31 cellular contexts compared by ENCODE assay signal in genomic region chr1:30656171-30656940, GRCh38.
"Had no signal": no experiment of that assay in that cellular context is flagged by ENCODE, and none has a peak within 500 bp of the region (broad histone marks: within the 10 kb centered on the region; RNA-seq: fewer than 3 reads in every experiment).

No MANE protein-coding gene starts in this region.

- H3K27ac Mint-ChIP-seq: activated CD4-positive, alpha-beta memory T cell treated with anti-CD3 and anti-CD28 coated beads, Interleukin-2, amount 10 ng/mL, durations not matched to agents 7 days and 5 days; activated CD4-positive, alpha-beta T cell treated with anti-CD3 and anti-CD28 coated beads, Interleukin-2, amount 10 ng/mL, durations not matched to agents 7 days and 5 days; activated naive CD4-positive, alpha-beta T cell treated with anti-CD3 and anti-CD28 coated beads, Interleukin-2, amount 50 U/mL, for 72 hours; activated T-helper 2 cell treated with anti-CD3 and anti-CD28 coated beads, Interferon-gamma antibody, Interleukin-2, Interleukin-4, amounts not matched to agents 10 μg/mL and 5 μg/mL and 100 μg/mL, durations not matched to agents 14 hours and 24 hours and 36 hours; natural killer cell treated with Interleukin-12 subunit alpha and Interleukin-12 subunit beta and Interleukin-15 and Interleukin-18, amount 100 ng/mL, for 72 hours; progenitor cell of endocrine pancreas; stimulated activated memory B cell treated with anti-CD40 and anti-IgM and Interleukin-4, amounts not matched to agents 10 μg/mL and 1 μg/mL and 100 μg/mL, for 72 hours; T-helper 17 cell had no signal

- H3K4me3 Mint-ChIP-seq: activated CD4-positive, alpha-beta memory T cell treated with anti-CD3 and anti-CD28 coated beads, Interleukin-2, amount 10 ng/mL, durations not matched to agents 7 days and 5 days; activated CD4-positive, alpha-beta T cell treated with anti-CD3 and anti-CD28 coated beads, Interleukin-2, amount 10 ng/mL, durations not matched to agents 7 days and 5 days; natural killer cell treated with Interleukin-12 subunit alpha and Interleukin-12 subunit beta and Interleukin-15 and Interleukin-18, amount 100 ng/mL, for 72 hours; stimulated activated memory B cell treated with anti-CD40 and anti-IgM and Interleukin-4, amounts not matched to agents 10 μg/mL and 1 μg/mL and 100 μg/mL, for 72 hours; stimulated activated naive CD8-positive, alpha-beta T cell treated with anti-CD3 and anti-CD28 coated beads, Interleukin-15, amount 100 ng/mL, for 72 hours; T-helper 17 cell had no signal

- FAIRE-seq: endometrium, frontal cortex, islet of Langerhans had no signal

- ATAC-seq: body of pancreas; left colon; lower lobe of right lung; sciatic nerve; SK-N-SH treated with all-trans-retinoic acid at 6 μM for 48 hours; stimulated activated memory B cell treated with anti-CD40 and anti-IgM and Interleukin-4, amounts not matched to agents 10 μg/mL and 1 μg/mL and 100 μg/mL, for 72 hours; stimulated activated naive CD8-positive, alpha-beta T cell treated with anti-CD3 and anti-CD28 coated beads, Interleukin-15, amount 100 ng/mL, for 72 hours; T-helper 17 cell had no signal

- H3K27me3 Mint-ChIP-seq: activated CD4-positive, alpha-beta memory T cell treated with anti-CD3 and anti-CD28 coated beads, Interleukin-2, amount 10 ng/mL, durations not matched to agents 7 days and 5 days; activated CD4-positive, alpha-beta T cell treated with anti-CD3 and anti-CD28 coated beads, Interleukin-2, amount 10 ng/mL, durations not matched to agents 7 days and 5 days; progenitor cell of endocrine pancreas had no signal

- H3K4me1 Mint-ChIP-seq: activated CD4-positive, alpha-beta memory T cell treated with anti-CD3 and anti-CD28 coated beads, Interleukin-2, amount 10 ng/mL, durations not matched to agents 7 days and 5 days; activated CD4-positive, alpha-beta T cell treated with anti-CD3 and anti-CD28 coated beads, Interleukin-2, amount 10 ng/mL, durations not matched to agents 7 days and 5 days; stimulated activated memory B cell treated with anti-CD40 and anti-IgM and Interleukin-4, amounts not matched to agents 10 μg/mL and 1 μg/mL and 100 μg/mL, for 72 hours; T-helper 17 cell had no signal

- H3K36me3 Mint-ChIP-seq: activated naive CD4-positive, alpha-beta T cell treated with anti-CD3 and anti-CD28 coated beads, Interleukin-2, amount 50 U/mL, for 72 hours; natural killer cell treated with Interleukin-12 subunit alpha and Interleukin-12 subunit beta and Interleukin-15 and Interleukin-18, amount 100 ng/mL, for 72 hours; stimulated activated memory B cell treated with anti-CD40 and anti-IgM and Interleukin-4, amounts not matched to agents 10 μg/mL and 1 μg/mL and 100 μg/mL, for 72 hours had no signal

- DNase-seq: activated CD4-positive, alpha-beta memory T cell treated with anti-CD3 and anti-CD28 coated beads, Interleukin-2, amount 10 ng/mL, durations not matched to agents 7 days and 5 days; activated CD4-positive, alpha-beta T cell treated with anti-CD3 and anti-CD28 coated beads for 1 hour; activated CD4-positive, alpha-beta T cell treated with anti-CD3 and anti-CD28 coated beads, Interleukin-2, amount 10 ng/mL, durations not matched to agents 7 days and 5 days; activated T-cell treated with anti-CD3 and anti-CD28 coated beads, Interleukin-2, amount 50 U/mL, for 48 hours; adrenal gland; caudate nucleus; dermis blood vessel endothelial cell; effector CD4-positive, alpha-beta T cell; left colon; lower lobe of right lung; mesenchymal stem cell; SJCRH30; stimulated activated CD4-positive, alpha-beta T cell treated with anti-CD3 and anti-CD28 coated beads, Interleukin-4, amount 100 ng/mL, for 24 hours; stimulated activated naive CD8-positive, alpha-beta T cell treated with anti-CD3 and anti-CD28 coated beads, Interleukin-15, amount 100 ng/mL, for 72 hours; substantia nigra; T-helper 17 cell; T1000; WERI-Rb-1 had no signal

- H3K27me3 ChIP-seq: body of pancreas had no signal

- H3K4me3 ChIP-seq: adrenal gland, body of pancreas, lower lobe of right lung, SJCRH30, skin epidermis had no signal

- H3K4me1 ChIP-seq: adrenal gland, lower lobe of right lung, SJCRH30 had no signal

- H3K9me3 ChIP-seq: adrenal gland, body of pancreas, lower lobe of right lung, neutrophil, SJCRH30 had no signal

- H3K27ac ChIP-seq: adrenal gland, body of pancreas, lower lobe of right lung, neutrophil, SJCRH30, skin epidermis, WERI-Rb-1 had no signal

- H3K36me3 ChIP-seq: adrenal gland, lower lobe of right lung, neutrophil, SJCRH30, WERI-Rb-1 had no signal

- H3K9me3 Mint-ChIP-seq: activated CD4-positive, alpha-beta memory T cell treated with anti-CD3 and anti-CD28 coated beads, Interleukin-2, amount 10 ng/mL, durations not matched to agents 7 days and 5 days; activated naive CD4-positive, alpha-beta T cell treated with anti-CD3 and anti-CD28 coated beads, Interleukin-2, amount 50 U/mL, for 72 hours; natural killer cell treated with Interleukin-12 subunit alpha and Interleukin-12 subunit beta and Interleukin-15 and Interleukin-18, amount 100 ng/mL, for 72 hours; stimulated activated naive CD8-positive, alpha-beta T cell treated with anti-CD3 and anti-CD28 coated beads, Interleukin-15, amount 100 ng/mL, for 72 hours had no signal
